ENCODE assay signal across 20 cellular contexts in the genomic region with DNA sequence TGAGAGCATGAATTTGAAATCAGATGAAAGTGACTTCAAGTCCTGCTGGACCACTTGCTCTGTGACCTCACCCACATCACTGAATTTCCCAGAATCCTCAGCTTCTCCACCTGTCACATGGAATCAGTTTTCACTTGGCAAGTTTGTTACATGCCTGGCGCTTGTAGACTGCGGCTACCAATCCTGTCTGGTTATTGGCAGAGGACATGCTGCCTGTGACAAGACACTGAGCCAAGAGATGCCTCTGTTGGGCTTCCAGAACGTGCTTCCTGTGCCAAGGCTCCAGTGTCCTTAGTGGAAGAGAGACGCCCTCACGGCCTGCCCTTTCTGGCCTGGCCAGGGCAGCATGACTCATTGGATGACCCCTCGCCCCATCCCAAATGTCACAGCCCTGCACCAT. TPM values are rescaled to one million over a fixed set of nuclear protein-coding genes. Genes with fewer than 3 reads are reported as not detected.
DNase-seq lines count a peak whose midpoint lies in the region; ATAC-seq, FAIRE-seq and TF ChIP-seq lines count a peak whose summit lies in the region.
"Had no signal": no experiment of that assay in that cellular context is flagged by ENCODE, and none has a peak within 500 bp of the region (broad histone marks: within the 10 kb centered on the region; RNA-seq: fewer than 3 reads in every experiment).

No MANE protein-coding gene starts in this region.

- intact Hi-C loops in Right ventricle myocardium inferior (cut with DNase I) (no loop called here), cardiac septum (cut with DNase I) (no loop called here), pancreas (cut with DNase I) (no loop called here)

- no peak overlapping the region for H2AFZ ChIP-seq in keratinocyte (ENCODE audit: control insufficient read depth, low read length)
- H2AFZ ChIP-seq in smooth muscle cell (ENCODE audit: low read depth), result no peak overlapping the region
- H2AFZ ChIP-seq: GM23338 had no signal

- H3K4me3 ChIP-seq in keratinocyte (ENCODE audit: control insufficient read depth in 2 of 3, extremely low read depth in 1 of 3, insufficient read depth in 2 of 3, low read depth in 1 of 3, low read length in 3 of 3) (no peak overlapping the region), smooth muscle cell (no peak overlapping the region), pancreas (no peak overlapping the region)
- H3K4me3 ChIP-seq: A549, GM23338 had no signal

- peaks cover 6% of the 10 kb centered on the region for H3F3A ChIP-seq in smooth muscle cell (ENCODE audit: low read depth)

- no peak for DNase-seq in Right ventricle myocardium inferior (ENCODE audit: missing footprints)
- no peak for DNase-seq in cardiac septum (ENCODE audit: low spot score)
- DNase-seq in cerebellar nuclear complex (lab: John Stamatoyannopoulos, UW), result peak; percentile 63 to 67
- no peak for DNase-seq in keratinocyte (ENCODE audit: low read depth, low spot score)
- DNase-seq in smooth muscle cell (lab: John Stamatoyannopoulos, UW; ENCODE audit: unreplicated experiment), result no peak
- DNase-seq in amygdala (lab: John Stamatoyannopoulos, UW), result no peak
- DNase-seq in pancreas, result no peak
- DNase-seq in SW480 (ENCODE audit: low spot score), result no peak
- DNase-seq: DND-41, GF-D8, MV-4-11, NCI-H1436 treated with DMSO at 0.1 percent for 48 hours, NCI-H2081, NCI-H345, PC-3 had no signal

- H3K27me3 ChIP-seq in keratinocyte (ENCODE audit: control insufficient read depth, extremely low read depth, insufficient read depth, low read length) (no peaks in the 10 kb centered on the region), smooth muscle cell (ENCODE audit: low read depth) (no peaks in the 10 kb centered on the region), pancreas (no peaks in the 10 kb centered on the region)

- no peaks in the 10 kb centered on the region for H3K9me1 ChIP-seq in keratinocyte (ENCODE audit: control insufficient read depth, extremely low read depth, insufficient read depth, low read length)

- H4K20me1 ChIP-seq in keratinocyte (ENCODE audit: control insufficient read depth, extremely low read depth, insufficient read depth, low read length), result no peaks in the 10 kb centered on the region
- no peaks in the 10 kb centered on the region for H4K20me1 ChIP-seq in smooth muscle cell (ENCODE audit: low read depth)

- H3K9me3 ChIP-seq in keratinocyte (ENCODE audit: control insufficient read depth, low read depth, low read length) (peaks cover 3% of the 10 kb centered on the region), smooth muscle cell (replicated peaks; ENCODE audit: low read depth) (no peaks in the 10 kb centered on the region), pancreas (no peaks in the 10 kb centered on the region)
- H3K9me3 ChIP-seq: A549 had no signal

- H3K79me2 ChIP-seq in keratinocyte (ENCODE audit: control insufficient read depth, insufficient read depth, low read length) (no peaks in the 10 kb centered on the region), smooth muscle cell (ENCODE audit: low read depth) (no peaks in the 10 kb centered on the region)

- WGBS in smooth muscle cell (ENCODE audit: low lambda C conversion rate), result 93% methylated on average over 6 of the region's 6 CpGs
- WGBS in pancreas, 2 donors, result 82 to 92% methylated on average over 6 of the region's 6 CpGs

- peak; percentile 42 for ATAC-seq in Right ventricle myocardium inferior
- no peak for ATAC-seq in pancreas
- ATAC-seq: A549, PC-3 had no signal

- dilution Hi-C loops in keratinocyte (cut with MboI; ENCODE audit: extremely low pct_ligation_motif_present, low sequenced_read_pairs), result no loop called here

- TF ChIP-seq CTCF in keratinocyte (optimal IDR thresholded peaks at IDR 0.05 in 1 of 3, IDR thresholded peaks at IDR 0.05 in 1 of 3, conservative IDR thresholded peaks at IDR 0.05 in 1 of 3; ENCODE audit: extremely low read depth in 1 of 3, insufficient read depth in 2 of 3, low read length in 3 of 3), result no peak
- TF ChIP-seq CTCF in smooth muscle cell (IDR thresholded peaks at IDR 0.05; ENCODE audit: borderline replicate concordance, insufficient read depth, poor library complexity, severe bottlenecking), result no peak
- TF ChIP-seq CTCF in pancreas (IDR thresholded peaks at IDR 0.05), result no peak

- peak; percentile 36 for FAIRE-seq in keratinocyte (lab: Jason Lieb, UNC)
- FAIRE-seq in pancreas (lab: Jason Lieb, UNC), result no peak
- FAIRE-seq: A549, GM19239, HTR-8/SVneo had no signal

- peaks cover 25% of the 10 kb centered on the region for H3K4me1 ChIP-seq in keratinocyte (ENCODE audit: control insufficient read depth, extremely low read depth, insufficient read depth, low read length)
- no peaks in the 10 kb centered on the region for H3K4me1 ChIP-seq in smooth muscle cell (ENCODE audit: low read depth)
- no peaks in the 10 kb centered on the region for H3K4me1 ChIP-seq in pancreas

- H3K4me2 ChIP-seq in keratinocyte (ENCODE audit: control insufficient read depth, extremely low read depth, insufficient read depth, low read depth, low read length) (no peak overlapping the region), smooth muscle cell (no peak overlapping the region)
- H3K4me2 ChIP-seq: A549, GM23338 had no signal

- H3K9ac ChIP-seq in keratinocyte (ENCODE audit: control insufficient read depth, extremely low read depth, insufficient read depth, low read length), result no peak overlapping the region
- no peak overlapping the region for H3K9ac ChIP-seq in smooth muscle cell (ENCODE audit: low read depth)

- H3K36me3 ChIP-seq in keratinocyte (ENCODE audit: control insufficient read depth in 2 of 2, extremely low read depth in 1 of 2, insufficient read depth in 2 of 2, low read length in 2 of 2) (no peaks in the 10 kb centered on the region), smooth muscle cell (ENCODE audit: low read depth) (no peaks in the 10 kb centered on the region), pancreas (no peaks in the 10 kb centered on the region)

- H3K27ac ChIP-seq in keratinocyte (ENCODE audit: control insufficient read depth, insufficient read depth, low read length) (no peak overlapping the region), smooth muscle cell (ENCODE audit: low read depth) (peak overlapping the region; percentile 51), pancreas (no peak overlapping the region)
- H3K27ac ChIP-seq: A549, C4-2B had no signal

RNA-seq across cellular contexts. Expression of a gene that starts 4.4 kb away (rescaled TPM):
- total RNA-seq in Right ventricle myocardium inferior (not detected), cardiac septum (not detected), smooth muscle cell (5.3 and 14.3 TPM in 2 replicates), pancreas (not detected)
- polyA plus RNA-seq in keratinocyte (not detected in 3 replicates), smooth muscle cell (19.0 and 32.7 TPM in 2 replicates), pancreas (not detected)
- polyA plus RNA-seq in keratinocyte (2011; ENCODE audit: low read depth), result not detected
- not detected in 2 replicates for polyA plus RNA-seq in keratinocyte (2011; cell fraction: cytosol; rRNA removed)
- polyA plus RNA-seq in keratinocyte (2011; cell fraction: nucleus; rRNA removed), result not detected in 2 replicates
- polyA plus RNA-seq in keratinocyte (2012; ENCODE audit: low replicate concordance), result not detected in 2 replicates
- polyA minus RNA-seq in keratinocyte, result not detected in 3 replicates
- not detected for polyA minus RNA-seq in keratinocyte (2011; cell fraction: cytosol; rRNA and poly(A)+ RNA removed)
- not detected in 2 replicates for polyA minus RNA-seq in keratinocyte (2011; cell fraction: nucleus; rRNA and poly(A)+ RNA removed)
- total RNA-seq: GM23338 had no signal
- polyA plus RNA-seq: A549 had no signal

Comparison
In these comparisons a context has a peak if more than half of its experiments do, and no peak if none do; other contexts are left out.
1. DNase-seq: peak in cerebellar nuclear complex (2 of 2); none in Right ventricle myocardium inferior (single experiment), cardiac septum (single experiment), keratinocyte (single experiment), smooth muscle cell (single experiment), amygdala (0 of 56), pancreas (0 of 6) and SW480 (single experiment).